ENCODE assay signal across 33 cellular contexts in the genomic region with DNA sequence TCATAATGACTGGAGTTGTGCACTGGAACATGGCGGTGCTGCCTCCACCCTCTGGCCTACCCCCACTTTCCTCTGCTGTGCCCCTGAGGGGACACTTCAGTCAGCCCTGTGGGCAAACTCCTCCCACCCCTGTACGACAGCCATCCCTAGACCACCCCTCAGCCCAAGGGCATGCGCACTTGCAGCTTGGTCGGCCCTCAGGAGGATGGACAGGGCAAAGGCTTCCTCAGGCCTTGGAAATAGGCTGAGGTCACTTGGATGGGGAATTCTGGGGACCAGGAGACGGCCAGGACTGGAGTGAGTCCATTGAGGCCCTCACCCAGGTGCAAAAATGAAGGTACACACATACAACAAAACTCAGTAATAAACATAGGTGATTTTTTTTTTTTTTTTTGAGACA. TPM values are rescaled to one million over a fixed set of nuclear protein-coding genes. Genes with fewer than 3 reads are reported as not detected.
"Had no signal": no experiment of that assay in that cellular context is flagged by ENCODE, and none has a peak within 500 bp of the region (broad histone marks: within the 10 kb centered on the region; RNA-seq: fewer than 3 reads in every experiment).

No MANE protein-coding gene starts in this region.

- H3K36me3 ChIP-seq: adrenal gland, MG63, Peyer's patch, SJSA1 had no signal

- H3K4me3 ChIP-seq: adrenal gland, MG63, Peyer's patch, SJSA1 had no signal

- H3K4me1 ChIP-seq: Peyer's patch had no signal

- DNase-seq: activated CD4-positive, alpha-beta T cell treated with anti-CD3 and anti-CD28 coated beads for 36 hours; activated CD4-positive, alpha-beta T cell treated with anti-CD3 and anti-CD28 coated beads, Interleukin-2, amount 10 ng/mL, durations not matched to agents 7 days and 5 days; activated CD4-positive, alpha-beta T cell treated with anti-CD3 and anti-CD28 coated beads, Interleukin-2, amount 50 U/mL, for 48 hours; activated CD8-positive, alpha-beta T cell treated with anti-CD3 and anti-CD28 coated beads, Interleukin-2, amount 10 ng/mL, durations not matched to agents 7 days and 5 days; activated gamma-delta T cell; activated naive CD4-positive, alpha-beta T cell treated with Interleukin-2 at 50 U/mL for 16 hours; activated naive CD8-positive, alpha-beta T cell treated with anti-CD3 and anti-CD28 coated beads, Interleukin-2, amount 10 ng/mL, durations not matched to agents 7 days and 5 days; activated T-cell treated with anti-CD3 and anti-CD28 coated beads, Interleukin-2, amount 50 U/mL, for 24 hours; adrenal gland; caudate nucleus; cerebellar nuclear complex; MG63; NCI-H1048; NCI-H1105 treated with DMSO at 0.1 percent for 48 hours; NCI-H1436; NCI-H1694 treated with DMSO at 0.1 percent for 48 hours; NCI-H2029; NCI-H345; NCI-H524 treated with DMSO at 0.1 percent for 48 hours; PC-3; Peyer's patch; RPMI8226; SHP77 treated with DMSO at 0.1 percent for 48 hours; SK-N-SH had no signal

- FAIRE-seq: bronchial epithelial cell had no signal

- H3K27ac Mint-ChIP-seq: activated CD4-positive, alpha-beta T cell treated with anti-CD3 and anti-CD28 coated beads for 36 hours; activated CD4-positive, alpha-beta T cell treated with anti-CD3 and anti-CD28 coated beads, Interleukin-2, amount 10 ng/mL, durations not matched to agents 7 days and 5 days; activated CD8-positive, alpha-beta T cell treated with anti-CD3 and anti-CD28 coated beads, Interleukin-2, amount 10 ng/mL, durations not matched to agents 7 days and 5 days; activated naive CD4-positive, alpha-beta T cell treated with anti-CD3 and anti-CD28 coated beads, Interleukin-2, amount 50 U/mL, for 24 hours; activated naive CD8-positive, alpha-beta T cell treated with anti-CD3 and anti-CD28 coated beads, Interleukin-2, amount 10 ng/mL, durations not matched to agents 7 days and 5 days; activated T-cell treated with anti-CD3 and anti-CD28 coated beads, Interleukin-2, amount 50 U/mL, for 24 hours; activated T-helper 2 cell treated with anti-CD3 and anti-CD28 coated beads, Interferon-gamma antibody, Interleukin-2, Interleukin-4, amounts not matched to agents 10 μg/mL and 5 μg/mL and 100 μg/mL, durations not matched to agents 14 hours and 24 hours and 36 hours; T-helper 1 cell treated with Interleukin-12 subunit alpha and Interleukin-12 subunit beta and Interleukin-4 antibody, amounts not matched to agents 30 μg/mL and 1 μg/mL, for 36 hours; T-helper 2 cell treated with Interferon-gamma antibody and Interleukin-4, amounts not matched to agents 5 μg/mL and 100 μg/mL, for 36 hours had no signal

- ATAC-seq: activated CD4-positive, alpha-beta T cell treated with anti-CD3 and anti-CD28 coated beads for 36 hours; activated CD4-positive, CD25-positive, alpha-beta regulatory T cell treated with anti-CD3 and anti-CD28 coated beads, Interleukin-2, amount 50 U/mL, for 24 hours; activated CD8-positive, alpha-beta T cell treated with anti-CD3 and anti-CD28 coated beads, Interleukin-2, amount 10 ng/mL, durations not matched to agents 7 days and 5 days had no signal

- H3K9ac ChIP-seq: SK-N-SH had no signal

- H3K27me3 Mint-ChIP-seq: brain had no signal

- H3K27ac ChIP-seq: adrenal gland, Peyer's patch, SJSA1 had no signal

- H3K9me3 ChIP-seq: adrenal gland, MG63, Peyer's patch, SJSA1, SK-N-SH had no signal

- H3K36me3 Mint-ChIP-seq: activated naive CD4-positive, alpha-beta T cell treated with anti-CD3 and anti-CD28 coated beads, Interleukin-2, amount 50 U/mL, for 24 hours; activated naive CD8-positive, alpha-beta T cell treated with anti-CD3 and anti-CD28 coated beads, Interleukin-2, amount 10 ng/mL, durations not matched to agents 7 days and 5 days; brain; WTC11 had no signal

- H3K9me3 Mint-ChIP-seq: activated CD4-positive, alpha-beta T cell treated with anti-CD3 and anti-CD28 coated beads, Interleukin-2, amount 10 ng/mL, durations not matched to agents 7 days and 5 days; activated naive CD4-positive, alpha-beta T cell treated with anti-CD3 and anti-CD28 coated beads, Interleukin-2, amount 50 U/mL, for 24 hours; activated naive CD8-positive, alpha-beta T cell treated with anti-CD3 and anti-CD28 coated beads, Interleukin-2, amount 10 ng/mL, durations not matched to agents 7 days and 5 days; activated T-cell treated with anti-CD3 and anti-CD28 coated beads, Interleukin-2, amount 50 U/mL, for 24 hours; activated T-helper 2 cell treated with anti-CD3 and anti-CD28 coated beads, Interferon-gamma antibody, Interleukin-2, Interleukin-4, amounts not matched to agents 10 μg/mL and 5 μg/mL and 100 μg/mL, durations not matched to agents 14 hours and 24 hours and 36 hours; T-helper 1 cell treated with Interleukin-12 subunit alpha and Interleukin-12 subunit beta and Interleukin-4 antibody, amounts not matched to agents 30 μg/mL and 1 μg/mL, for 36 hours; T-helper 2 cell treated with Interferon-gamma antibody and Interleukin-4, amounts not matched to agents 5 μg/mL and 100 μg/mL, for 36 hours; WTC11 had no signal

- H3K27me3 ChIP-seq: adrenal gland, MG63, Peyer's patch, SJSA1 had no signal

- H3K4me1 Mint-ChIP-seq: activated CD4-positive, alpha-beta T cell treated with anti-CD3 and anti-CD28 coated beads for 36 hours; activated CD4-positive, alpha-beta T cell treated with anti-CD3 and anti-CD28 coated beads, Interleukin-2, amount 10 ng/mL, durations not matched to agents 7 days and 5 days; activated naive CD4-positive, alpha-beta T cell treated with anti-CD3 and anti-CD28 coated beads, Interleukin-2, amount 50 U/mL, for 24 hours; activated naive CD8-positive, alpha-beta T cell treated with anti-CD3 and anti-CD28 coated beads, Interleukin-2, amount 10 ng/mL, durations not matched to agents 7 days and 5 days had no signal

- H3K4me3 Mint-ChIP-seq: activated CD4-positive, alpha-beta T cell treated with anti-CD3 and anti-CD28 coated beads for 36 hours; activated CD4-positive, alpha-beta T cell treated with anti-CD3 and anti-CD28 coated beads, Interleukin-2, amount 10 ng/mL, durations not matched to agents 7 days and 5 days; activated CD8-positive, alpha-beta T cell treated with anti-CD3 and anti-CD28 coated beads, Interleukin-2, amount 10 ng/mL, durations not matched to agents 7 days and 5 days; activated naive CD4-positive, alpha-beta T cell treated with anti-CD3 and anti-CD28 coated beads, Interleukin-2, amount 50 U/mL, for 24 hours; activated naive CD8-positive, alpha-beta T cell treated with anti-CD3 and anti-CD28 coated beads, Interleukin-2, amount 10 ng/mL, durations not matched to agents 7 days and 5 days; activated T-cell treated with anti-CD3 and anti-CD28 coated beads, Interleukin-2, amount 50 U/mL, for 24 hours; T-helper 1 cell treated with Interleukin-12 subunit alpha and Interleukin-12 subunit beta and Interleukin-4 antibody, amounts not matched to agents 30 μg/mL and 1 μg/mL, for 36 hours; T-helper 2 cell treated with Interferon-gamma antibody and Interleukin-4, amounts not matched to agents 5 μg/mL and 100 μg/mL, for 36 hours; WTC11 had no signal

RNA-seq across cellular contexts. Expression of gene MEIOC, which starts 57.9 kb away (rescaled TPM):
- total RNA-seq: activated naive CD8-positive, alpha-beta T cell treated with anti-CD3 and anti-CD28 coated beads, Interleukin-2, amount 10 ng/mL, durations not matched to agents 7 days and 5 days; adrenal gland; bronchial epithelial cell; PC-3; Peyer's patch had no signal
